In the genomic region with DNA sequence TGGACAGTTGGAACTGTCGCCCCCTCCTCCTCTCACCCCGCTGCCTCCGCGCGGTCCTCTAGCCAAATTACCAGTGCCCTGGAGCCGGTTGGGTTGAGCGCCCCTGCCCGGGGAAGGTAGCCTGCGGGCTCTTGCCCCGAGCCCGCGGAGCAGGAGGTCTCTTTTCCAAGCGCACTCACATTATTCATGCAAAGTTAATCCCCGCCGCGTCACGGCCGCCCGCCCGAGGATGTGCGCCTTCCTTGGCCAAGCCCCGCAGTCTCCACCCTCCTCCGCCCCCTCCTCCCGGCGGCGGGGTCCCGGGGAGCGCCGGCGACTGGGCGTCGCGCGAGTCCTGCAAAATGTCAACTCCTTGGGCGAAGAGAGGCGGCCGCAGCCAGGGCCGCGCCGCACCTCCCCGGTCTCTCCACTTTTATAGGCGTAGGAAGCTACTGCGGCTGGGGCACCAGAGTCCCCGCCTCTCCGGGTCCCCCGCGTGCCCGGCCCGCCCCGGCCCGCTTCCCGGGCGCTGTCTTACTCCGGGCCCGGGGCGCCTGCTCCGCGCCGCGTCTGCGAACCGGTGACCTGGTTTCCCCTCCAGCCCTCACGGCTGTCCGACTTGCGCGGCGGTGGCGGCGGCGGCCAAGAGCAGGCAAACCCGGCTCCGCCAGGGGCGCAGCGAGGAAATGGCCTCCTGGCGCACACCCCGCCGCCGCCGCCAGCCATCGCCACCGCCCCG, we compare ENCODE assay signal across 9 cellular contexts. TPM values are rescaled to one million over a fixed set of nuclear protein-coding genes. Genes with fewer than 3 reads are reported as not detected.
A peak's percentile ranks its signal among the peaks of the same experiment; 100 is the strongest.
DNase-seq lines count a peak whose midpoint lies in the region; ATAC-seq and TF ChIP-seq lines count a peak whose summit lies in the region.
"Had no signal": no experiment of that assay in that cellular context is flagged by ENCODE, and none has a peak within 500 bp of the region (broad histone marks: within the 10 kb centered on the region; RNA-seq: fewer than 3 reads in every experiment).

A gene (minus strand): TSS at position 235 of the 718 bp plus-strand sequence.

- DNase-seq in stimulated activated CD4-positive, alpha-beta T cell treated with anti-CD3 and anti-CD28 coated beads, Interleukin-15, amount 100 ng/mL, for 24 hours, result peak; percentile 22
- no peak for DNase-seq in stimulated activated CD4-positive, alpha-beta T cell treated with anti-CD3 and anti-CD28 coated beads, Interleukin-1b, Interleukin-23, amount 100 ng/mL, for 48 hours
- peak; percentile 90 for DNase-seq in HuH-7 (ENCODE audit: low spot score)
- DNase-seq in anterior cingulate cortex (lab: John Stamatoyannopoulos, UW), result peak in 56 of 58 donors; percentile 8 to 83 (median 61)
- DNase-seq in right cardiac atrium, result peak; percentile 82 to 92 (median 91)
- DNase-seq in NAMALWA (ENCODE audit: low spot score), result no peak

- H3K27me3 ChIP-seq in right cardiac atrium (ENCODE audit: control insufficient read depth, insufficient read depth) (no peaks in the 10 kb centered on the region), parathyroid adenoma (ENCODE audit: control insufficient read depth, insufficient read depth, low read length) (no peaks in the 10 kb centered on the region)

- H3K36me3 ChIP-seq in parathyroid adenoma (ENCODE audit: control insufficient read depth, insufficient read depth, low read length), result no peaks in the 10 kb centered on the region

- peak; percentile 36 for TF ChIP-seq CTCF in parathyroid adenoma (IDR thresholded peaks at IDR 0.05)

- H3K9ac ChIP-seq in parathyroid adenoma, result peak within 1 kb of the TSS; percentile 95

- ATAC-seq in right cardiac atrium (peak; percentile 80 to 82), HG03469 (IDR thresholded peaks at IDR 0.05; ENCODE audit: unreplicated experiment) (no peak)
- ATAC-seq: naive thymus-derived CD8-positive, alpha-beta T cell had no signal

- intact Hi-C loops in right cardiac atrium (cut with DNase I), result loop anchor here (5.0 to 10.0 kb wide), 4 partner anchors 60 to 232 kb away; no protein-coding TSS in a partner anchor

- peak within 1 kb of the TSS; percentile 59 for H3K4me3 ChIP-seq in right cardiac atrium (ENCODE audit: low read length)
- H3K4me3 ChIP-seq in parathyroid adenoma (ENCODE audit: low read depth, low read length), result peak within 1 kb of the TSS; percentile 80

- peak within 1 kb of the TSS; percentile 97 for H3K4me2 ChIP-seq in parathyroid adenoma (ENCODE audit: low read length)

- H3K9me3 ChIP-seq in right cardiac atrium (ENCODE audit: control insufficient read depth, low read length), result no peaks in the 10 kb centered on the region
- H3K9me3 ChIP-seq in parathyroid adenoma (ENCODE audit: control insufficient read depth, low read length), result no peaks in the 10 kb centered on the region

- H3K4me1 ChIP-seq in right cardiac atrium (ENCODE audit: control insufficient read depth, insufficient read depth, low read length) (peaks cover 3% of the 10 kb centered on the region), parathyroid adenoma (no peaks in the 10 kb centered on the region)

- H3K27ac ChIP-seq in right cardiac atrium (ENCODE audit: low read length) (peak within 1 kb of the TSS; percentile 62), parathyroid adenoma (peak within 1 kb of the TSS; percentile 93)

- WGBS in right cardiac atrium, result under 1% methylated on average over 82 of the region's 82 CpGs

- no peaks in the 10 kb centered on the region for H3K79me2 ChIP-seq in parathyroid adenoma

- peak within 1 kb of the TSS; percentile 100 for H2AFZ ChIP-seq in parathyroid adenoma

RNA-seq across cellular contexts. Expression of the gene that starts here (rescaled TPM):
- 10 to 100 TPM; 16.1 to 25.0 (median 21.3) TPM for total RNA-seq in right cardiac atrium
- 5.3 TPM for polyA plus RNA-seq in right cardiac atrium
- total RNA-seq: naive thymus-derived CD8-positive, alpha-beta T cell had no signal
- polyA plus RNA-seq: naive thymus-derived CD8-positive, alpha-beta T cell had no signal

Comparison
In these comparisons a context has a peak if more than half of its experiments do, and no peak if none do; other contexts are left out.
1. DNase-seq: peak in stimulated activated CD4-positive, alpha-beta T cell treated with anti-CD3 and anti-CD28 coated beads, Interleukin-15, amount 100 ng/mL, for 24 hours (single experiment), HuH-7 (single experiment), anterior cingulate cortex (56 of 58) and right cardiac atrium (3 of 3); none in stimulated activated CD4-positive, alpha-beta T cell treated with anti-CD3 and anti-CD28 coated beads, Interleukin-1b, Interleukin-23, amount 100 ng/mL, for 48 hours (single experiment) and NAMALWA (single experiment).